ENCODE assay signal across 21 cellular contexts in the genomic region with DNA sequence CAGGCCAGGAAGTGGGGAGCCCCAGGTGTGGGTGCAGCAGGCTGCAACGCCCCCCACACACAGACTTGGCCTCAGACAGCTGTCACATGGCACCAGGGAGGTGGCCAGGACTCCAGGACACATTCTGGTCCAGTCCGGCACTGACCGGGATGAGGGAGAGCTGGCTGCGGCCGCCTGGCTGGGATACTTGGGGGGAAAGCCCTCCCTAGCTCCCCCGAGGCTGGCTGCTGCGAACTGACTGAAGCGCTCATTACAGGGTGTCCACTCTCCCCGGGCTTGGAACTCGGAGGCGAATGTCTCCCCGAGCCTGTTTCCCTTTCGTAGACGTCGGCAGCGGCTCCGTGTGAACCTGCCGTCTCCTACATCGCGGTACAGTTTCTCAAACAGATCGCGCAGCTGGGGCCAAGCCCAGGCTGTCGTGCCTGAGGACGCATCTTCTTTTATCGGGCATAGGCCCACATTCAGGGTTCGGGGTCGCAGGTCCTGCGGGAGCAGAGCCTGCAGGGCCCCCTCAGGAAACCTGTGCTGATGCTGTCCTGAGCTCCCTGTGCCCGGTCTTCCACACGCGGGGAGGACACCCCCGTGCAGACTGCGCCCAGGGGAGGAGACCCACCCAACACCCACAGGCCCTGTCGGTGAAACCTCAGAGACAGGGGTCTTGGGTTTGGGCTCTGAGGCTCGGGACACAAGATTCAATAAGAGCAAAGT. TPM values are rescaled to one million over a fixed set of nuclear protein-coding genes. Genes with fewer than 3 reads are reported as not detected.
DNase-seq lines count a peak whose midpoint lies in the region; ATAC-seq and TF ChIP-seq lines count a peak whose summit lies in the region.
"Had no signal": no experiment of that assay in that cellular context is flagged by ENCODE, and none has a peak within 500 bp of the region (broad histone marks: within the 10 kb centered on the region; RNA-seq: fewer than 3 reads in every experiment).

No MANE protein-coding gene starts in this region.

- H3K27ac Mint-ChIP-seq in GM23338 (no peak overlapping the region), endodermal cell (no peak overlapping the region), neural progenitor cell (no peak overlapping the region), Caco-2 (ENCODE audit: unreplicated experiment) (no peak overlapping the region)
- no peak overlapping the region for H3K27ac Mint-ChIP-seq in activated CD4-positive, alpha-beta memory T cell treated with anti-CD3 and anti-CD28 coated beads, Interleukin-2, amount 10 ng/mL, durations not matched to agents 7 days and 5 days
- H3K27ac Mint-ChIP-seq: activated naive CD4-positive, alpha-beta T cell treated with anti-CD3 and anti-CD28 coated beads, Interleukin-2, amount 10 ng/mL, durations not matched to agents 7 days and 5 days; CD8-positive, alpha-beta T cell had no signal

- TF ChIP-seq CTCF in BE2C (IDR thresholded peaks at IDR 0.05; ENCODE audit: low read depth, low read length) (no peak), GM23338 (conservative IDR thresholded peaks at IDR 0.05; ENCODE audit: low read depth in 2 of 2) (no peak), endodermal cell (conservative IDR thresholded peaks at IDR 0.05) (no peak), neural progenitor cell (IDR thresholded peaks at IDR 0.05) (no peak), Caco-2 (IDR thresholded peaks at IDR 0.05; ENCODE audit: insufficient read depth in 1 of 2, low read depth in 1 of 2, low read length in 1 of 2, severe bottlenecking in 1 of 2, unreplicated experiment in 1 of 2) (no peak)

- H3K27me3 ChIP-seq in BE2C: no peaks in the 10 kb centered on the region
- H3K27me3 ChIP-seq in GM23338 (ENCODE audit: insufficient read depth): no peaks in the 10 kb centered on the region
- H3K27me3 ChIP-seq in endodermal cell (ENCODE audit: control insufficient read depth, insufficient read depth, low read length, poor library complexity, severe bottlenecking): no peaks in the 10 kb centered on the region
- H3K27me3 ChIP-seq in neural progenitor cell: no peaks in the 10 kb centered on the region
- no peaks in the 10 kb centered on the region for H3K27me3 ChIP-seq in Caco-2 (replicated peaks; ENCODE audit: control insufficient read depth, insufficient read depth, low read length)
- H3K27me3 ChIP-seq: SJSA1 had no signal

- no peak overlapping the region for H2AFZ ChIP-seq in GM23338
- H2AFZ ChIP-seq in neural progenitor cell (replicated peaks): no peak overlapping the region

- H3K36me3 ChIP-seq in BE2C: no peaks in the 10 kb centered on the region
- no peaks in the 10 kb centered on the region for H3K36me3 ChIP-seq in GM23338 (ENCODE audit: insufficient read depth)
- H3K36me3 ChIP-seq in endodermal cell (ENCODE audit: control insufficient read depth, insufficient read depth, low read length): no peaks in the 10 kb centered on the region
- H3K36me3 ChIP-seq in neural progenitor cell: no peaks in the 10 kb centered on the region
- no peaks in the 10 kb centered on the region; the same call in 1 of the 2 replicates for H3K36me3 ChIP-seq in Caco-2 (ENCODE audit: control insufficient read depth, insufficient read depth, low read length)

- H3K9me3 Mint-ChIP-seq in GM23338: no peaks in the 10 kb centered on the region
- H3K9me3 Mint-ChIP-seq in endodermal cell: peaks cover 3% of the 10 kb centered on the region
- no peaks in the 10 kb centered on the region for H3K9me3 Mint-ChIP-seq in neural progenitor cell
- H3K9me3 Mint-ChIP-seq in activated CD4-positive, alpha-beta memory T cell treated with anti-CD3 and anti-CD28 coated beads, Interleukin-2, amount 10 ng/mL, durations not matched to agents 7 days and 5 days: no peaks in the 10 kb centered on the region
- peaks cover 5% of the 10 kb centered on the region for H3K9me3 Mint-ChIP-seq in Caco-2 (ENCODE audit: unreplicated experiment)
- H3K9me3 Mint-ChIP-seq: activated naive CD4-positive, alpha-beta T cell treated with anti-CD3 and anti-CD28 coated beads, Interleukin-2, amount 10 ng/mL, durations not matched to agents 7 days and 5 days; CD8-positive, alpha-beta T cell had no signal

- BruUV-seq in Caco-2 (replicated peaks; lab: Mats Ljungman, UMichigan): no TSS peak

- no peak overlapping the region for H3K4me2 ChIP-seq in GM23338
- no peak overlapping the region for H3K4me2 ChIP-seq in neural progenitor cell

- no peaks in the 10 kb centered on the region for H3K79me2 ChIP-seq in GM23338 (replicated peaks; ENCODE audit: insufficient read depth)
- H3K79me2 ChIP-seq in neural progenitor cell (ENCODE audit: low read depth): no peaks in the 10 kb centered on the region

- CTCF ChIA-PET in activated CD4-positive, alpha-beta memory T cell treated with anti-CD3 and anti-CD28 coated beads, Interleukin-2, amount 10 ng/mL, durations not matched to agents 7 days and 5 days (lab: Charles Lee): no interaction called here
- CTCF ChIA-PET in Caco-2 (lab: Charles Lee): no interaction called here

- H3K9me2 ChIP-seq in GM23338 (ENCODE audit: insufficient read depth): no peaks in the 10 kb centered on the region

- no peak overlapping the region for H3K4me3 ChIP-seq in BE2C (ENCODE audit: low read depth, low read length)
- H3K4me3 ChIP-seq in GM23338: no peak overlapping the region
- H3K4me3 ChIP-seq in endodermal cell (ENCODE audit: low read length): no peak overlapping the region
- H3K4me3 ChIP-seq in neural progenitor cell: no peak overlapping the region
- H3K4me3 ChIP-seq in Caco-2 (ENCODE audit: low read depth, low read length): no peak overlapping the region
- H3K4me3 ChIP-seq: SJSA1, thoracic aorta had no signal

- no peak overlapping the region for H3K4me3 Mint-ChIP-seq in GM23338
- H3K4me3 Mint-ChIP-seq in endodermal cell: no peak overlapping the region
- no peak overlapping the region for H3K4me3 Mint-ChIP-seq in neural progenitor cell
- no peak overlapping the region for H3K4me3 Mint-ChIP-seq in activated CD4-positive, alpha-beta memory T cell treated with anti-CD3 and anti-CD28 coated beads, Interleukin-2, amount 10 ng/mL, durations not matched to agents 7 days and 5 days
- no peak overlapping the region for H3K4me3 Mint-ChIP-seq in Caco-2 (ENCODE audit: unreplicated experiment)
- H3K4me3 Mint-ChIP-seq: activated naive CD4-positive, alpha-beta T cell treated with anti-CD3 and anti-CD28 coated beads, Interleukin-2, amount 10 ng/mL, durations not matched to agents 7 days and 5 days had no signal

- no peak; the same call in 2 of the 3 replicates for ATAC-seq in GM23338

- no peaks in the 10 kb centered on the region for H3F3A ChIP-seq in GM23338 (replicated peaks; ENCODE audit: low read depth)
- H3F3A ChIP-seq in neural progenitor cell (ENCODE audit: low read depth): no peaks in the 10 kb centered on the region

- H3K4me1 Mint-ChIP-seq in GM23338 (peaks cover 13% of the 10 kb centered on the region; the same call in 2 of the 3 replicates), endodermal cell (no peaks in the 10 kb centered on the region), neural progenitor cell (peaks cover 3% of the 10 kb centered on the region), Caco-2 (ENCODE audit: low read depth, unreplicated experiment) (peaks cover 5% of the 10 kb centered on the region)
- H3K4me1 Mint-ChIP-seq in activated CD4-positive, alpha-beta memory T cell treated with anti-CD3 and anti-CD28 coated beads, Interleukin-2, amount 10 ng/mL, durations not matched to agents 7 days and 5 days: peaks cover 3% of the 10 kb centered on the region

- H3K36me3 Mint-ChIP-seq in GM23338 (ENCODE audit: low read depth): no peaks in the 10 kb centered on the region; the same call in 2 of the 3 replicates
- H3K36me3 Mint-ChIP-seq in endodermal cell (ENCODE audit: low read depth): peaks cover 8% of the 10 kb centered on the region
- H3K36me3 Mint-ChIP-seq in neural progenitor cell: no peaks in the 10 kb centered on the region
- no peaks in the 10 kb centered on the region for H3K36me3 Mint-ChIP-seq in activated CD4-positive, alpha-beta memory T cell treated with anti-CD3 and anti-CD28 coated beads, Interleukin-2, amount 10 ng/mL, durations not matched to agents 7 days and 5 days (ENCODE audit: low read depth)
- H3K36me3 Mint-ChIP-seq in Caco-2 (ENCODE audit: insufficient read depth, unreplicated experiment): peaks cover 16% of the 10 kb centered on the region
- H3K36me3 Mint-ChIP-seq: activated naive CD4-positive, alpha-beta T cell treated with anti-CD3 and anti-CD28 coated beads, Interleukin-2, amount 10 ng/mL, durations not matched to agents 7 days and 5 days had no signal

- no peaks in the 10 kb centered on the region for H3K4me1 ChIP-seq in BE2C
- no peaks in the 10 kb centered on the region for H3K4me1 ChIP-seq in GM23338 (ENCODE audit: insufficient read depth)
- no peaks in the 10 kb centered on the region for H3K4me1 ChIP-seq in endodermal cell (ENCODE audit: control insufficient read depth, insufficient read depth, low read length)
- no peaks in the 10 kb centered on the region for H3K4me1 ChIP-seq in neural progenitor cell
- no peaks in the 10 kb centered on the region; the same call in 1 of the 2 replicates for H3K4me1 ChIP-seq in Caco-2
- H3K4me1 ChIP-seq: SJSA1 had no signal

- H3K9me3 ChIP-seq in BE2C (no peaks in the 10 kb centered on the region), endodermal cell (ENCODE audit: control insufficient read depth, low read length) (no peaks in the 10 kb centered on the region), neural progenitor cell (ENCODE audit: low read depth) (no peaks in the 10 kb centered on the region), Caco-2 (no peaks in the 10 kb centered on the region)
- H3K9me3 ChIP-seq: SJSA1, thoracic aorta had no signal

- H3K9ac ChIP-seq in endodermal cell (ENCODE audit: extremely low read depth, low read length, poor library complexity, severe bottlenecking) (no peak overlapping the region), neural progenitor cell (no peak overlapping the region)

- DNase-seq in BE2C (peak; percentile 9), GM23338 (ENCODE audit: low spot score) (peak; percentile 10), endodermal cell (peak; percentile 44), neural progenitor cell (ENCODE audit: low spot score) (peak; percentile 1), NCI-H146 treated with DMSO at 0.1 percent for 48 hours (lab: John Stamatoyannopoulos, UW; ENCODE audit: unreplicated experiment) (no peak), Caco-2 (no peak)
- no peak for DNase-seq in activated CD4-positive, alpha-beta memory T cell treated with anti-CD3 and anti-CD28 coated beads, Interleukin-2, amount 10 ng/mL, durations not matched to agents 7 days and 5 days
- DNase-seq: activated CD4-positive, alpha-beta T cell treated with anti-CD3 and anti-CD28 coated beads for 4 hours; activated naive CD4-positive, alpha-beta T cell treated with anti-CD3 and anti-CD28 coated beads, Interleukin-2, amount 10 ng/mL, durations not matched to agents 7 days and 5 days; cortex of kidney; DMS153; mammary epithelial cell; MM.1S; NCI-H1417 treated with DMSO at 0.1 percent for 48 hours; NK-92 treated with Interleukin-12 subunit alpha and Interleukin-12 subunit beta, amount 100 ng/mL, for 24 hours; retina; stimulated activated CD4-positive, alpha-beta T cell treated with anti-CD3 and anti-CD28 coated beads, Interleukin-12 subunit alpha, Interleukin-12 subunit beta, amount 100 ng/mL, for 4 hours; stimulated activated naive CD8-positive, alpha-beta T cell treated with anti-CD3 and anti-CD28 coated beads, Interleukin-15, Interleukin-2, amounts not matched to agents 100 U/mL and 50 U/mL, for 24 hours had no signal

- H3K27ac ChIP-seq in GM23338 (ENCODE audit: low read depth) (no peak overlapping the region), endodermal cell (ENCODE audit: low read depth, low read length) (no peak overlapping the region), neural progenitor cell (no peak overlapping the region)
- H3K27ac ChIP-seq: SJSA1, thoracic aorta had no signal

- POLR2A ChIA-PET in activated CD4-positive, alpha-beta memory T cell treated with anti-CD3 and anti-CD28 coated beads, Interleukin-2, amount 10 ng/mL, durations not matched to agents 7 days and 5 days (lab: Charles Lee): no interaction called here
- POLR2A ChIA-PET in Caco-2 (lab: Charles Lee): no interaction called here

- intact Hi-C loops in Caco-2 (cut with micrococcal nuclease; ENCODE audit: unreplicated experiment): no loop called here

- H4K20me1 ChIP-seq in GM23338 (replicated peaks; ENCODE audit: insufficient read depth) (no peaks in the 10 kb centered on the region), neural progenitor cell (ENCODE audit: low read depth) (no peaks in the 10 kb centered on the region)

- WGBS in endodermal cell (ENCODE audit: insufficient coverage in 1 of 2, insufficient read length in 1 of 2), 2 experiments: 94 to 96% methylated on average over 23 to 35 of the region's 35 CpGs

- H3K27me3 Mint-ChIP-seq in GM23338 (ENCODE audit: insufficient read depth, low read depth, poor library complexity): peaks cover 12% of the 10 kb centered on the region
- H3K27me3 Mint-ChIP-seq in endodermal cell (ENCODE audit: insufficient read depth): no peaks in the 10 kb centered on the region
- H3K27me3 Mint-ChIP-seq in neural progenitor cell (ENCODE audit: insufficient read depth, low read depth): peaks cover 10% of the 10 kb centered on the region
- H3K27me3 Mint-ChIP-seq in activated CD4-positive, alpha-beta memory T cell treated with anti-CD3 and anti-CD28 coated beads, Interleukin-2, amount 10 ng/mL, durations not matched to agents 7 days and 5 days: no peaks in the 10 kb centered on the region
- no peaks in the 10 kb centered on the region for H3K27me3 Mint-ChIP-seq in Caco-2 (ENCODE audit: insufficient read depth, unreplicated experiment)
- H3K27me3 Mint-ChIP-seq: activated naive CD4-positive, alpha-beta T cell treated with anti-CD3 and anti-CD28 coated beads, Interleukin-2, amount 10 ng/mL, durations not matched to agents 7 days and 5 days had no signal

RNA-seq across cellular contexts. Expression of gene NACC2, which starts 19.8 kb away (rescaled TPM):
- 7.1 TPM for polyA plus RNA-seq in BE2C (2012; ENCODE audit: insufficient read depth, insufficient read length, low read depth)
- total RNA-seq in GM23338 (2014; rRNA removed; shearing (Covaris generic)): 16.5 and 20.8 TPM in 2 replicates
- 3.2 and 3.8 TPM in 2 replicates for polyA plus RNA-seq in GM23338 (2016; fragmentation: Nextera tagmentation; extraction: Ambion mirVana)
- total RNA-seq in endodermal cell (10 to 100 TPM; 12.4 to 16.7 TPM), neural progenitor cell (ENCODE audit: low replicate concordance) (4.5 and 9.1 TPM in 2 replicates), Caco-2 (2022) (20.3 and 22.0 TPM in 2 replicates)
- polyA plus RNA-seq in endodermal cell (2013, experiment 1 of 2): 6.4 TPM
- polyA plus RNA-seq in endodermal cell (2013, experiment 2 of 2): 6.8 TPM
- 1 to 10 TPM; 8.1 to 8.7 TPM for total RNA-seq in activated CD4-positive, alpha-beta memory T cell treated with anti-CD3 and anti-CD28 coated beads, Interleukin-2, amount 10 ng/mL, durations not matched to agents 7 days and 5 days

RNA-seq across cellular contexts. Expression of gene TMEM250, which starts 43.4 kb away (rescaled TPM):
- 50.2 TPM for polyA plus RNA-seq in BE2C (2012; ENCODE audit: insufficient read depth, insufficient read length, low read depth)
- 32.6 and 39.2 TPM in 2 replicates for total RNA-seq in GM23338 (2014; rRNA removed; shearing (Covaris generic))
- 11.8 and 12.2 TPM in 2 replicates for polyA plus RNA-seq in GM23338 (2016; fragmentation: Nextera tagmentation; extraction: Ambion mirVana)
- 10 to 100 TPM; 56.4 to 58.4 TPM for total RNA-seq in endodermal cell
- 28.9 TPM for polyA plus RNA-seq in endodermal cell (2013, experiment 1 of 2)
- 28.8 TPM for polyA plus RNA-seq in endodermal cell (2013, experiment 2 of 2)
- 16.3 and 46.2 TPM in 2 replicates for total RNA-seq in neural progenitor cell (ENCODE audit: low replicate concordance)
- 10 to 100 TPM; 47.0 to 49.0 TPM for total RNA-seq in activated CD4-positive, alpha-beta memory T cell treated with anti-CD3 and anti-CD28 coated beads, Interleukin-2, amount 10 ng/mL, durations not matched to agents 7 days and 5 days
- 35.6 and 38.2 TPM in 2 replicates for total RNA-seq in Caco-2 (2022)

Comparison
In these comparisons a context has a peak if more than half of its experiments do, and no peak if none do; other contexts are left out.
1. DNase-seq: peak in BE2C (single experiment), GM23338 (single experiment), endodermal cell (single experiment) and neural progenitor cell (single experiment); none in NCI-H146 treated with DMSO at 0.1 percent for 48 hours (single experiment), activated CD4-positive, alpha-beta memory T cell treated with anti-CD3 and anti-CD28 coated beads, Interleukin-2, amount 10 ng/mL, durations not matched to agents 7 days and 5 days (single experiment) and Caco-2 (0 of 2).